1 cellular context compared by ENCODE assay signal in genomic region chr1:35268282-35269189, GRCh38.
TF ChIP-seq lines count a peak whose summit lies in the region.

ZMYM4 (plus strand) TSS chr1:35268709; CDS start chr1:35269047, 338 bp downstream.

TF ChIP-seq in HepG2, 621 proteins besides CTCF, POLR2A, EP300 and RAD21 (continued from another document):
- no peak for TF ChIP-seq ARID3A (IDR thresholded peaks at IDR 0.05; ENCODE audit: low read depth, low read length)
- no peak for TF ChIP-seq MIER3 (CRISPR knock-in tag; IDR thresholded peaks at IDR 0.05; ENCODE audit: borderline replicate concordance)
- TF ChIP-seq GPN1 (CRISPR knock-in tag; IDR thresholded peaks at IDR 0.05; ENCODE audit: borderline replicate concordance), result no peak
- peak; percentile 52; the same call in 1 of the 2 replicates for TF ChIP-seq ZNF580 (CRISPR knock-in tag; IDR thresholded peaks at IDR 0.05; ENCODE audit: borderline replicate concordance, low read depth)
- peak; percentile 37; the same call in 1 of the 2 replicates for TF ChIP-seq SAP130 (CRISPR knock-in tag; IDR thresholded peaks at IDR 0.05; ENCODE audit: low read depth)
- no peak for TF ChIP-seq MLX (CRISPR knock-in tag; IDR thresholded peaks at IDR 0.05)
- no peak for TF ChIP-seq ZBTB37 (CRISPR knock-in tag; IDR thresholded peaks at IDR 0.05)
- peak; percentile 51; the same call in 1 of the 2 replicates for TF ChIP-seq ARNT2 (CRISPR knock-in tag; IDR thresholded peaks at IDR 0.05; ENCODE audit: low read depth)
- TF ChIP-seq SRSF9 (IDR thresholded peaks at IDR 0.05; ENCODE audit: borderline replicate concordance, insufficient read depth, low read depth, low read length, poor library complexity, severe bottlenecking), result no peak
- 0 out of 2 replicates have a peak, but pooled peaks have one; percentile 0 for TF ChIP-seq HBP1 (CRISPR knock-in tag; IDR thresholded peaks at IDR 0.05; ENCODE audit: low read depth)
- no peak for TF ChIP-seq NR3C1 (CRISPR knock-in tag; IDR thresholded peaks at IDR 0.05)
- peak; percentile 34; the same call in 1 of the 2 replicates for TF ChIP-seq ZZZ3 (CRISPR knock-in tag; IDR thresholded peaks at IDR 0.05; ENCODE audit: borderline replicate concordance)
- TF ChIP-seq ZSCAN31 (CRISPR knock-in tag; IDR thresholded peaks at IDR 0.05; ENCODE audit: low read depth), result no peak
- TF ChIP-seq PCBP1 (IDR thresholded peaks at IDR 0.05; ENCODE audit: borderline replicate concordance, low read depth, low read length), result 0 out of 2 replicates have a peak, but pooled peaks have one; percentile 43
- 0 out of 4 replicates have a peak, but pooled peaks of 1 of the 2 experiments have one; percentile 11 for TF ChIP-seq REST (IDR thresholded peaks at IDR 0.05; ENCODE audit: borderline replicate concordance in 1 of 2, low read depth in 1 of 2, low read length in 2 of 2)
- no peak for TF ChIP-seq ZNF800 (CRISPR knock-in tag; IDR thresholded peaks at IDR 0.05)
- peak; percentile 75; the same call in 1 of the 2 replicates for TF ChIP-seq MIER2 (CRISPR knock-in tag; IDR thresholded peaks at IDR 0.05)
- no peak for TF ChIP-seq FIP1L1 (IDR thresholded peaks at IDR 0.05; ENCODE audit: borderline replicate concordance, insufficient read depth, low read depth, low read length)
- no peak for TF ChIP-seq IRX3 (CRISPR knock-in tag; IDR thresholded peaks at IDR 0.05; ENCODE audit: borderline replicate concordance, low read depth)
- peak; percentile 33; the same call in 1 of the 2 replicates for TF ChIP-seq DR1 (CRISPR knock-in tag; IDR thresholded peaks at IDR 0.05)
- TF ChIP-seq IRF2 (CRISPR knock-in tag; IDR thresholded peaks at IDR 0.05), result no peak
- TF ChIP-seq RELA (CRISPR knock-in tag; IDR thresholded peaks at IDR 0.05), result no peak
- no peak for TF ChIP-seq ZNF496 (CRISPR knock-in tag; IDR thresholded peaks at IDR 0.05; ENCODE audit: insufficient replicate concordance)
- TF ChIP-seq NCOR1 (IDR thresholded peaks at IDR 0.05; ENCODE audit: borderline replicate concordance, low read length), result no peak
- no peak for TF ChIP-seq ZNF207 (IDR thresholded peaks at IDR 0.05; ENCODE audit: borderline replicate concordance)
- peak; percentile 11 for TF ChIP-seq ZNF281 (CRISPR knock-in tag; IDR thresholded peaks at IDR 0.05; ENCODE audit: borderline replicate concordance)
- no peak for TF ChIP-seq ZNF530 (CRISPR knock-in tag; IDR thresholded peaks at IDR 0.05; ENCODE audit: low read depth)
- TF ChIP-seq SIN3B (IDR thresholded peaks at IDR 0.05; ENCODE audit: low read length), result no peak
- 0 out of 2 replicates have a peak, but pooled peaks have one; percentile 22 for TF ChIP-seq HNF1B (CRISPR knock-in tag; IDR thresholded peaks at IDR 0.05)
- 0 out of 2 replicates have a peak, but pooled peaks have one; percentile 15 for TF ChIP-seq BRD4 (CRISPR knock-in tag; IDR thresholded peaks at IDR 0.05)
- TF ChIP-seq YEATS2 (CRISPR knock-in tag; IDR thresholded peaks at IDR 0.05; ENCODE audit: borderline replicate concordance), result peak; percentile 76; the same call in 1 of the 2 replicates
- no peak for TF ChIP-seq FOXC1 (CRISPR knock-in tag; IDR thresholded peaks at IDR 0.05; ENCODE audit: borderline replicate concordance)
- TF ChIP-seq ZNF468 (CRISPR knock-in tag; IDR thresholded peaks at IDR 0.05), result no peak
- TF ChIP-seq ZNF883 (CRISPR knock-in tag; IDR thresholded peaks at IDR 0.05; ENCODE audit: not compliant biosample characterization), result peak; percentile 15
- TF ChIP-seq RCOR2 (CRISPR knock-in tag; IDR thresholded peaks at IDR 0.05), result no peak
- TF ChIP-seq BCL3 (CRISPR knock-in tag; IDR thresholded peaks at IDR 0.05), result peak; percentile 38; the same call in 1 of the 2 replicates
- TF ChIP-seq AKAP8 (CRISPR knock-in tag; IDR thresholded peaks at IDR 0.05), result no peak
